ENCODE assay signal across 21 cellular contexts in genomic region chr5:8710426-8710930, GRCh38.
DNase-seq lines count a peak whose midpoint lies in the region; ATAC-seq, FAIRE-seq and TF ChIP-seq lines count a peak whose summit lies in the region.
"Had no signal": no experiment of that assay in that cellular context is flagged by ENCODE, and none has a peak within 500 bp of the region (broad histone marks: within the 10 kb centered on the region; RNA-seq: fewer than 3 reads in every experiment).

No MANE protein-coding gene starts in this region.

- POLR2A ChIA-PET in PC-3 (lab: Charles Lee; ENCODE audit: unreplicated experiment), result no interaction called here

- no peaks in the 10 kb centered on the region for H3K9me2 ChIP-seq in PC-3 (replicated peaks; ENCODE audit: low read length)

- no peak for FAIRE-seq in RCC 7860 (lab: Jason Lieb, UNC)
- FAIRE-seq: A549, GM12878, HepG2 had no signal

- DNase-seq in PC-3 (no peak), choroid plexus epithelial cell (ENCODE audit: low read depth) (peak; percentile 51), fibroblast of peridontal ligament (ENCODE audit: extremely low read depth) (peak; percentile 57), COLO829 (ENCODE audit: low spot score) (no peak), RCC 7860 (ENCODE audit: low spot score) (no peak)
- DNase-seq: Calu3; CD4-positive, alpha-beta memory T cell; DMS79 treated with DMSO at 0.1 percent for 48 hours; EL; GM23248; H7; HFFc6 had no signal

- intact Hi-C loops in PC-3 (cut with micrococcal nuclease), result no loop called here

- H3K9me3 ChIP-seq in PC-3 (ENCODE audit: low read length), result no peaks in the 10 kb centered on the region
- H3K9me3 ChIP-seq: A549, BLaER1 had no signal

- H3K79me2 ChIP-seq in ACC112 (ENCODE audit: control insufficient read depth, insufficient read depth, low read length, unreplicated experiment) (no peaks in the 10 kb centered on the region), PC-3 (ENCODE audit: low read length) (no peaks in the 10 kb centered on the region)

- no peaks in the 10 kb centered on the region for H4K20me1 ChIP-seq in PC-3 (ENCODE audit: low read length)
- H4K20me1 ChIP-seq: BLaER1 had no signal

- H3K9ac ChIP-seq in PC-3 (ENCODE audit: low read length), result no peak overlapping the region
- H3K9ac ChIP-seq: BLaER1, GM23248 had no signal

- CTCF ChIA-PET in PC-3 (lab: Charles Lee), result interaction anchor here (0.6 kb wide), 1 partner anchor 287 kb away, joined by 4 read pairs; no protein-coding TSS in a partner anchor

- H3K36me3 ChIP-seq in ACC112 (ENCODE audit: insufficient read depth, low read length) (no peaks in the 10 kb centered on the region), PC-3 (ENCODE audit: low read depth, low read length) (no peaks in the 10 kb centered on the region)
- H3K36me3 ChIP-seq: BLaER1 had no signal

- H3K27me3 ChIP-seq in ACC112 (ENCODE audit: insufficient read depth, low read length) (no peaks in the 10 kb centered on the region), PC-3 (ENCODE audit: low read length) (no peaks in the 10 kb centered on the region)
- H3K27me3 ChIP-seq: BLaER1 had no signal

- H3K4me2 ChIP-seq in PC-3 (ENCODE audit: low read length), result no peak overlapping the region
- H3K4me2 ChIP-seq: A549, BLaER1 had no signal

- H3K4me3 ChIP-seq in ACC112 (ENCODE audit: low read depth, low read length) (peak overlapping the region; percentile 39; the same call in 1 of the 2 replicates), PC-3 (ENCODE audit: low read length) (no peak overlapping the region), choroid plexus epithelial cell (ENCODE audit: low read depth, low read length) (peak overlapping the region; percentile 23)
- H3K4me3 ChIP-seq: A549, BLaER1, GM12878, GM23248 had no signal

- H3K27ac ChIP-seq in ACC112 (ENCODE audit: low read depth, low read length), result no peak overlapping the region
- no peak overlapping the region for H3K27ac ChIP-seq in PC-3 (ENCODE audit: low read length)
- H3K27ac ChIP-seq: 22Rv1, A549, BLaER1, GM23248 had no signal

- H2AFZ ChIP-seq in ACC112 (ENCODE audit: low read length, unreplicated experiment) (peak overlapping the region; percentile 57), PC-3 (ENCODE audit: low read length) (0 out of 2 replicates have a peak overlapping the region, but pooled peaks have one; percentile 24)
- H2AFZ ChIP-seq: GM23248 had no signal

- BruUV-seq in PC-3 (replicated peaks; lab: Mats Ljungman, UMichigan), result no TSS peak

- no peak for ATAC-seq in PC-3
- ATAC-seq in HG03439 (IDR thresholded peaks at IDR 0.05; ENCODE audit: unreplicated experiment), result no peak
- ATAC-seq in GM18520 (IDR thresholded peaks at IDR 0.05; ENCODE audit: unreplicated experiment), result no peak
- ATAC-seq: A549, GM12878, HCT116, HepG2 had no signal

- H3F3A ChIP-seq in PC-3 (ENCODE audit: low read length, unreplicated experiment), result no peaks in the 10 kb centered on the region

- no peak for TF ChIP-seq CTCF in PC-3 (conservative IDR thresholded peaks at IDR 0.05; ENCODE audit: low read depth, low read length)
- no peak for TF ChIP-seq CTCF in choroid plexus epithelial cell (conservative IDR thresholded peaks at IDR 0.05; ENCODE audit: low read depth, low read length)

- H3K4me1 ChIP-seq in ACC112 (ENCODE audit: control insufficient read depth, insufficient read depth, low read length, unreplicated experiment), result peaks cover 3% of the 10 kb centered on the region
- no peaks in the 10 kb centered on the region for H3K4me1 ChIP-seq in PC-3 (ENCODE audit: insufficient read depth, low read length)
- H3K4me1 ChIP-seq: A549, BLaER1 had no signal

Comparison
In these comparisons a context has a peak if more than half of its experiments do, and no peak if none do; other contexts are left out.
1. DNase-seq: peak in choroid plexus epithelial cell (single experiment) and fibroblast of peridontal ligament (single experiment); none in PC-3 (single experiment), COLO829 (single experiment) and RCC 7860 (single experiment).